ENCODE assay signal across 16 cellular contexts in the genomic region with DNA sequence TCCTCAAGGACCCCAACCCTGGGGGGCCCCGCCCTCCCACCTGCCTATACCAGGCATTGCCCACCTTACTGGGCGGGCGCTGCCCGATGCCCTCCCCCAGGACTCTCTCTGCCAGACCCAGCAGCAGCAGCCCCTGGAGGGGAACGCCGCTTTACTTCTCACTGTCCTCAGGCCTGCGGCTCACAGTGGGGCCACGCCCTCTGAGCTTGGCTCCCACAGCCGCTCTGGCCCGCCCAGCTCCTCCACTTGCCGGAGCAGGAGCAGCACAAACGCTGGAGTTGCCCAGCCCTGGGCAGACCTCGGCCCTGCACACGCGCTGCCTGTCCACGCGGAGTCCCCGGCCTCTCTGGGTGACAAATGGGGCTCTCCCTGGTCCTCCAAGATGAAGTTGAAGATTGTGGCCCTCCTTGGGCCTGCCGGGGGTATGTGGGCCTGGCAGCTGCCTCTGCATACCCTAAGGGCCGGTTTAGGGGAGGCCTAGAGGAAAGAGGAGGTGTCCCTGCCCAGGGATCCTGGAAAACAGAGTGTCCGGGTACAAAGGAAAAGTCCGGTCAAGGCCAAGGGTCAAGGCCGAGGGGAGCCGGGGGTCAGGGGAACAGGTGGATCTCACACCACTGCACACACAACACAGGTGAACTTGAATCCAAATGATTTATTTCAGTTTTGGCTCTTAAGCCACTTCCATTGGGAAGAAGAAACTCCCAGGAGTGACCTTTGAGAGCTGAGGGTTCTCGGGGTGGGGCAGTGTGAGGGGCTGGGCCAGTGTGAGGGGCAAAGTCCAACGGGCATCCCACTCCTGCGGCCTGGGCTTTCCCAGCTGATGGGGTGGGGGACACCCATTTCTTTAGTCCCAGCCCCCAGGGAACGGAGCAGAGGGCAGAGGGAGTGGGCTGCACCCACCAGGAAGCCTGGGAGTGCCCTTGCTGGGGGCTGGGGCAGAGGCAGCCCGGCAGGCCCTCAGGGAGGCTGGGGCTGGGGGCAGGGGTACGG. TPM values are rescaled to one million over a fixed set of nuclear protein-coding genes. Genes with fewer than 3 reads are reported as not detected.
DNase-seq lines count a peak whose midpoint lies in the region; ATAC-seq and TF ChIP-seq lines count a peak whose summit lies in the region.
"Had no signal": no experiment of that assay in that cellular context is flagged by ENCODE, and none has a peak within 500 bp of the region (broad histone marks: within the 10 kb centered on the region; RNA-seq: fewer than 3 reads in every experiment).

No MANE protein-coding gene starts in this region.

- CTCF ChIA-PET in CD8-positive, alpha-beta T cell (lab: Charles Lee): interaction anchor here (3.9 kb wide), 1 partner anchor 118 kb away, joined by 29 read pairs; no protein-coding TSS in a partner anchor

- no peak for ATAC-seq in CD8-positive, alpha-beta T cell
- ATAC-seq in mucosa of descending colon (peak; percentile 61), GM18520 (IDR thresholded peaks at IDR 0.05; ENCODE audit: unreplicated experiment) (no peak)

- no peaks in the 10 kb centered on the region for H3K9me3 ChIP-seq in CD8-positive, alpha-beta T cell (ENCODE audit: low read length)
- H3K9me3 ChIP-seq in mucosa of descending colon: no peaks in the 10 kb centered on the region

- no peak overlapping the region for H3K27ac ChIP-seq in CD8-positive, alpha-beta T cell (ENCODE audit: low read depth, low read length)
- H3K27ac ChIP-seq: WERI-Rb-1 had no signal

- H3K27ac Mint-ChIP-seq in CD8-positive, alpha-beta T cell: peak overlapping the region; percentile 37
- no peak overlapping the region for H3K27ac Mint-ChIP-seq in activated T-cell treated with anti-CD3 and anti-CD28 coated beads, Interleukin-2, amount 50 U/mL, for 24 hours
- H3K27ac Mint-ChIP-seq: CD14-positive monocyte; stimulated activated naive CD8-positive, alpha-beta T cell treated with anti-CD3 and anti-CD28 coated beads, Interleukin-15, Interleukin-2, amounts not matched to agents 100 ng/mL and 50 ng/mL, for 24 hours had no signal

- no peak for TF ChIP-seq CTCF in CD8-positive, alpha-beta T cell (IDR thresholded peaks at IDR 0.05)
- TF ChIP-seq CTCF in epithelial cell of proximal tubule (conservative IDR thresholded peaks at IDR 0.05; ENCODE audit: low read depth, low read length) (no peak), mucosa of descending colon (IDR thresholded peaks at IDR 0.05) (no peak)

- H3K4me1 Mint-ChIP-seq in CD8-positive, alpha-beta T cell (ENCODE audit: low read depth): peaks cover 2% of the 10 kb centered on the region
- no peaks in the 10 kb centered on the region for H3K4me1 Mint-ChIP-seq in activated T-cell treated with anti-CD3 and anti-CD28 coated beads, Interleukin-2, amount 50 U/mL, for 24 hours (ENCODE audit: low read depth)
- H3K4me1 Mint-ChIP-seq: CD14-positive monocyte had no signal

- no peak overlapping the region for H3K4me3 Mint-ChIP-seq in CD8-positive, alpha-beta T cell
- H3K4me3 Mint-ChIP-seq in activated T-cell treated with anti-CD3 and anti-CD28 coated beads, Interleukin-2, amount 50 U/mL, for 24 hours: no peak overlapping the region
- H3K4me3 Mint-ChIP-seq: CD14-positive monocyte; stimulated activated naive CD8-positive, alpha-beta T cell treated with anti-CD3 and anti-CD28 coated beads, Interleukin-15, Interleukin-2, amounts not matched to agents 100 ng/mL and 50 ng/mL, for 24 hours had no signal

- no peak overlapping the region for H3K4me3 ChIP-seq in CD8-positive, alpha-beta T cell (ENCODE audit: low read depth, low read length)
- peak overlapping the region; percentile 84 for H3K4me3 ChIP-seq in epithelial cell of proximal tubule (ENCODE audit: low read depth, low read length)
- H3K4me3 ChIP-seq in mucosa of descending colon: no peak overlapping the region
- H3K4me3 ChIP-seq: dorsolateral prefrontal cortex had no signal

- H3K4me1 ChIP-seq in CD8-positive, alpha-beta T cell (ENCODE audit: insufficient read depth, low read length): no peaks in the 10 kb centered on the region
- H3K4me1 ChIP-seq in mucosa of descending colon (ENCODE audit: low read depth): peaks cover 36% of the 10 kb centered on the region

- POLR2A ChIA-PET in CD8-positive, alpha-beta T cell (lab: Charles Lee): no interaction called here

- no peak for DNase-seq in CD8-positive, alpha-beta T cell
- DNase-seq in HuH-7 (ENCODE audit: low spot score) (peak; percentile 84), epithelial cell of proximal tubule (ENCODE audit: low read depth) (no peak), mucosa of descending colon (peak; percentile 74 to 86 (median 83)), 8988T (no peak), NCI-H345 treated with DMSO at 0.1 percent for 48 hours (lab: John Stamatoyannopoulos, UW; ENCODE audit: unreplicated experiment) (no peak)
- no peak for DNase-seq in activated T-cell treated with anti-CD3 and anti-CD28 coated beads, Interleukin-2, amount 50 U/mL, for 24 hours
- DNase-seq: head of caudate nucleus; NCI-H748 treated with DMSO at 0.1 percent for 48 hours; SIG-M5; stimulated activated CD4-positive, alpha-beta T cell treated with anti-CD3 and anti-CD28 coated beads, Interleukin-4, amount 100 ng/mL, for 24 hours; WERI-Rb-1 had no signal

- H3K9me3 Mint-ChIP-seq in CD8-positive, alpha-beta T cell: no peaks in the 10 kb centered on the region
- H3K9me3 Mint-ChIP-seq in activated T-cell treated with anti-CD3 and anti-CD28 coated beads, Interleukin-2, amount 50 U/mL, for 24 hours: no peaks in the 10 kb centered on the region
- H3K9me3 Mint-ChIP-seq: stimulated activated naive CD8-positive, alpha-beta T cell treated with anti-CD3 and anti-CD28 coated beads, Interleukin-15, Interleukin-2, amounts not matched to agents 100 ng/mL and 50 ng/mL, for 24 hours had no signal

- H3K36me3 Mint-ChIP-seq in CD8-positive, alpha-beta T cell: peaks cover 20% of the 10 kb centered on the region
- H3K36me3 Mint-ChIP-seq in activated T-cell treated with anti-CD3 and anti-CD28 coated beads, Interleukin-2, amount 50 U/mL, for 24 hours (ENCODE audit: low read depth): peaks cover 10% of the 10 kb centered on the region
- H3K36me3 Mint-ChIP-seq: CD14-positive monocyte had no signal

- no peaks in the 10 kb centered on the region for H3K27me3 ChIP-seq in CD8-positive, alpha-beta T cell (ENCODE audit: insufficient read depth, low read length)
- H3K27me3 ChIP-seq: dorsolateral prefrontal cortex had no signal

- intact Hi-C loops in CD8-positive, alpha-beta T cell (cut with DNase I, micrococcal nuclease): loop anchor here in 1 of 2 experiments (5.0 kb wide), 1 partner anchor 121 kb away; no protein-coding TSS in a partner anchor
- intact Hi-C loops in mucosa of descending colon (cut with DNase I, micrococcal nuclease): loop anchor here in 1 of 2 donors (10.0 kb wide), 1 partner anchor 244 kb away; no protein-coding TSS in a partner anchor

- H3K36me3 ChIP-seq in CD8-positive, alpha-beta T cell (ENCODE audit: insufficient read depth, low read length): no peaks in the 10 kb centered on the region
- H3K36me3 ChIP-seq in mucosa of descending colon (ENCODE audit: low read depth): no peaks in the 10 kb centered on the region
- H3K36me3 ChIP-seq: WERI-Rb-1 had no signal

- no peaks in the 10 kb centered on the region for H3K27me3 Mint-ChIP-seq in CD8-positive, alpha-beta T cell (ENCODE audit: low read depth)
- no peaks in the 10 kb centered on the region for H3K27me3 Mint-ChIP-seq in activated T-cell treated with anti-CD3 and anti-CD28 coated beads, Interleukin-2, amount 50 U/mL, for 24 hours
- H3K27me3 Mint-ChIP-seq: stimulated activated naive CD8-positive, alpha-beta T cell treated with anti-CD3 and anti-CD28 coated beads, Interleukin-15, Interleukin-2, amounts not matched to agents 100 ng/mL and 50 ng/mL, for 24 hours had no signal

RNA-seq across cellular contexts. Expression of a gene that starts 0.7 kb away (rescaled TPM):
- total RNA-seq in CD8-positive, alpha-beta T cell: under 1 TPM; 0.60 to 0.61 TPM
- 5.4 and 6.5 TPM in 2 replicates for total RNA-seq in epithelial cell of proximal tubule
- total RNA-seq in mucosa of descending colon: 10 to 100 TPM; 33.9 to 92.3 (median 63.7) TPM

RNA-seq across cellular contexts. Expression of a gene that starts 27.2 kb away (rescaled TPM):
- total RNA-seq in CD8-positive, alpha-beta T cell: not detected
- total RNA-seq in epithelial cell of proximal tubule (0.06 and 0.65 TPM in 2 replicates), mucosa of descending colon (not detected)

RNA-seq across cellular contexts. Expression of a gene that starts 54.0 kb away (rescaled TPM):
- total RNA-seq in CD8-positive, alpha-beta T cell: 10 to 100 TPM; 23.1 to 24.8 TPM
- 38.7 and 55.5 TPM in 2 replicates for total RNA-seq in epithelial cell of proximal tubule
- total RNA-seq in mucosa of descending colon: 10 to 100 TPM; 30.9 to 40.7 (median 37.9) TPM

Comparison
In these comparisons a context has a peak if more than half of its experiments do, and no peak if none do; other contexts are left out.
1. DNase-seq: peak in HuH-7 (single experiment) and mucosa of descending colon (3 of 3); none in CD8-positive, alpha-beta T cell (0 of 7), epithelial cell of proximal tubule (single experiment), activated T-cell treated with anti-CD3 and anti-CD28 coated beads, Interleukin-2, amount 50 U/mL, for 24 hours (single experiment), 8988T (single experiment) and NCI-H345 treated with DMSO at 0.1 percent for 48 hours (single experiment).